ENCODE assay signal across 28 cellular contexts in the genomic region with DNA sequence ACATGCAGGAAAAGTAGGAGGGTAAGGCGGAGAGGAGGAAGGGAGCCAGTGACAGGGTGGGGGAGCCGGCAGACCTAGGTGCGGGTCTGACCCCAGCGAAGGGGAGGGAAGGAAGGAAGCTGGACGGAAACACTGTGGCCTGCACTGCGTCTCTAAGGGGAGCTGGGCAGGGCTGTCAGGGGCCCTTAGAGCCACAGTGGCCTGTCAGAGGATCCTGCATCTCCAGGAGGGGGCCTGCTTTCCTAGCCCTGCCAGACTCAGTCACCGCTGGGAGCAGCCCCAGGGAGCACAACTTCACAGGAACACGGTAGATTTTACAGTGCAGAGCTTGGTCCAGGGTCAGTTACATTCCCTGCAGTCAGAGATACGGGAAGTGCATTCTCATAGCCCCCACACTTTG.
"Had no signal": no experiment of that assay in that cellular context is flagged by ENCODE, and none has a peak within 500 bp of the region (broad histone marks: within the 10 kb centered on the region; RNA-seq: fewer than 3 reads in every experiment).

No MANE protein-coding gene starts in this region.

- FAIRE-seq: RCC 7860 had no signal

- H3K36me3 ChIP-seq: breast epithelium, MG63, SJSA1 had no signal

- H3K4me1 Mint-ChIP-seq: activated B cell treated with CpG ODN at 0.5 μM for 24 hours; activated CD4-positive, alpha-beta T cell treated with anti-CD3 and anti-CD28 coated beads, Interleukin-2, amount 10 ng/mL, durations not matched to agents 24 days and 14 days; activated naive CD8-positive, alpha-beta T cell treated with anti-CD3 and anti-CD28 coated beads for 36 hours; activated T-helper 17 cell treated with anti-CD3 and anti-CD28 coated beads, Interleukin-2, amount 50 U/mL, for 72 hours had no signal

- H3K4me1 ChIP-seq: breast epithelium, SJSA1 had no signal

- H3K27me3 Mint-ChIP-seq: activated B cell treated with CpG ODN at 0.5 μM for 24 hours; activated CD4-positive, alpha-beta T cell treated with anti-CD3 and anti-CD28 coated beads, Interleukin-2, amount 10 ng/mL, durations not matched to agents 24 days and 14 days; activated naive CD8-positive, alpha-beta T cell treated with anti-CD3 and anti-CD28 coated beads for 36 hours had no signal

- ATAC-seq: activated T-cell treated with anti-CD3 and anti-CD28 coated beads, Interleukin-2, amount 50 U/mL, for 4 hours; activated T-helper 17 cell treated with anti-CD3 and anti-CD28 coated beads, Interleukin-2, amount 50 U/mL, for 72 hours; PC-3; T-helper 17 cell had no signal

- H3K4me3 ChIP-seq: breast epithelium, MG63, SJSA1 had no signal

- H3K36me3 Mint-ChIP-seq: activated naive CD8-positive, alpha-beta T cell treated with anti-CD3 and anti-CD28 coated beads for 36 hours had no signal

- DNase-seq: activated B cell treated with CpG ODN at 0.5 μM for 24 hours; activated CD4-positive, alpha-beta T cell treated with anti-CD3 and anti-CD28 coated beads for 1 hour; activated CD4-positive, alpha-beta T cell treated with anti-CD3 and anti-CD28 coated beads, Interleukin-2, amount 10 ng/mL, durations not matched to agents 24 days and 14 days; activated CD4-positive, alpha-beta T cell treated with anti-CD3 and anti-CD28 coated beads, Interleukin-2, amount 50 U/mL, for 48 hours; activated CD8-positive, alpha-beta memory T cell treated with anti-CD3 and anti-CD28 coated beads for 24 hours; activated gamma-delta T cell; activated naive CD4-positive, alpha-beta T cell treated with anti-CD3 and anti-CD28 coated beads for 36 hours; activated naive CD8-positive, alpha-beta T cell treated with anti-CD3 and anti-CD28 coated beads for 36 hours; activated T-cell treated with anti-CD3 and anti-CD28 coated beads, Interleukin-2, amount 50 U/mL, for 4 hours; caudate nucleus; MG63; MV-4-11; NCI-H1092 treated with DMSO at 0.1 percent for 48 hours; NCI-H1417 treated with DMSO at 0.1 percent for 48 hours; NCI-H1694; NCI-H2029; NCI-H2107; NCI-H2171 treated with DMSO at 0.1 percent for 48 hours; NCI-H226; NCI-H526; PC-3; SHP77; T-helper 17 cell; T-helper 9 cell had no signal

- H3K9me3 Mint-ChIP-seq: activated naive CD4-positive, alpha-beta T cell treated with anti-CD3 and anti-CD28 coated beads for 36 hours; activated T-cell treated with anti-CD3 and anti-CD28 coated beads, Interleukin-2, amount 50 U/mL, for 4 hours; activated T-helper 17 cell treated with anti-CD3 and anti-CD28 coated beads, Interleukin-2, amount 50 U/mL, for 72 hours had no signal

- H3K4me3 Mint-ChIP-seq: activated B cell treated with CpG ODN at 0.5 μM for 24 hours; activated CD4-positive, alpha-beta T cell treated with anti-CD3 and anti-CD28 coated beads, Interleukin-2, amount 10 ng/mL, durations not matched to agents 24 days and 14 days; activated naive CD4-positive, alpha-beta T cell treated with anti-CD3 and anti-CD28 coated beads for 36 hours; activated naive CD8-positive, alpha-beta T cell treated with anti-CD3 and anti-CD28 coated beads for 36 hours; activated T-cell treated with anti-CD3 and anti-CD28 coated beads, Interleukin-2, amount 50 U/mL, for 4 hours; activated T-helper 17 cell treated with anti-CD3 and anti-CD28 coated beads, Interleukin-2, amount 50 U/mL, for 72 hours; T-helper 17 cell had no signal

- H3K9me3 ChIP-seq: breast epithelium, SJSA1 had no signal

- H3K27ac Mint-ChIP-seq: activated B cell treated with CpG ODN at 0.5 μM for 24 hours; activated CD4-positive, alpha-beta T cell treated with anti-CD3 and anti-CD28 coated beads, Interleukin-2, amount 10 ng/mL, durations not matched to agents 24 days and 14 days; activated naive CD4-positive, alpha-beta T cell treated with anti-CD3 and anti-CD28 coated beads for 36 hours; activated naive CD8-positive, alpha-beta T cell treated with anti-CD3 and anti-CD28 coated beads for 36 hours; activated T-helper 17 cell treated with anti-CD3 and anti-CD28 coated beads, Interleukin-2, amount 50 U/mL, for 72 hours; T-helper 17 cell had no signal

- H3K27ac ChIP-seq: breast epithelium, SJSA1 had no signal

- H3K27me3 ChIP-seq: breast epithelium, MG63, SJSA1 had no signal
